Comparison of ENCODE assay signal across 15 cellular contexts in the genomic region with DNA sequence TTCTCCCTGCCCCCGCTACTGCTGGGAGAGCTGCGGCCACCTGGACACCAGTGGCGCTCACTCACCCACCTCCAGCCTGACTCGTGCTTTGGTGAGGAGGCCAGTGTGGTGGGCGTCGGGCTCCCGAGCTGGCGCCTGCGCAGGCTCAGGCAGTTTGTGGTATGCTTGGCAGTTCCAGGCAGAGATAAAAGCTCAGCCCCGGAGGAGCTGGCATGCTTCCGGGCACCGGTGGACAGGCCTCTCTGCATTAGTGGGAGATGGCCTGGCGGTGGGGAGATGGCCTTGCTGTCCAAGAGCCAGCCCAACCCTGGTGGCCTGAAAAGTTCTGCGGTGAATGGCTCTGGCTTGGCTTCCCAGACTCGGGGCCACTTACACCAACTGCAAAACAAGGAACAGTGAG. TPM values are rescaled to one million over a fixed set of nuclear protein-coding genes. Genes with fewer than 3 reads are reported as not detected.
DNase-seq lines count a peak whose midpoint lies in the region; ATAC-seq, FAIRE-seq and TF ChIP-seq lines count a peak whose summit lies in the region.
"Had no signal": no experiment of that assay in that cellular context is flagged by ENCODE, and none has a peak within 500 bp of the region (broad histone marks: within the 10 kb centered on the region; RNA-seq: fewer than 3 reads in every experiment).

No MANE protein-coding gene starts in this region.

- H3K27me3 ChIP-seq in adrenal gland, result no peaks in the 10 kb centered on the region

- H3K27ac ChIP-seq in adrenal gland (no peak overlapping the region), kidney (ENCODE audit: low read depth in 2 of 2, low read length in 2 of 2) (peak overlapping the region; percentile 57 to 98)

- no peaks in the 10 kb centered on the region for H3K36me3 ChIP-seq in adrenal gland (replicated peaks in 1 of 2)
- H3K36me3 ChIP-seq in kidney (ENCODE audit: control insufficient read depth in 1 of 2, insufficient read depth in 2 of 2, low read length in 2 of 2), result peaks cover 0 to 5% of the 10 kb centered on the region in 2 donors
- H3K36me3 ChIP-seq: BLaER1 treated with 17β-estradiol and CSF1 and Interleukin-3, amounts not matched to agents 10 nM and 100 nM; sigmoid colon; tibial nerve had no signal

- WGBS in adrenal gland, 4 donors, result 75 to 85% (median 76%) methylated on average over 6 to 15 of the region's 15 CpGs

- DNase-seq in NCI-H226, result peak; percentile 60
- peak in 4 of 7 donors; percentile 36 to 70 (median 61) for DNase-seq in adrenal gland
- DNase-seq in kidney, result no peak
- DNase-seq in superior temporal gyrus (ENCODE audit: extremely low spot score), result peak; percentile 34
- no peak for DNase-seq in OCI-M2 (lab: John Stamatoyannopoulos, UW; ENCODE audit: unreplicated experiment)
- no peak for DNase-seq in SIG-M5 treated with dmso at 0.1 percent for 504 hours (lab: John Stamatoyannopoulos, UW; ENCODE audit: unreplicated experiment)
- DNase-seq: H7, NCI-H1930, NCI-H510A, sigmoid colon had no signal

- ATAC-seq in GM19452 (IDR thresholded peaks at IDR 0.05; ENCODE audit: unreplicated experiment), result no peak

- TF ChIP-seq CTCF in adrenal gland (IDR thresholded peaks at IDR 0.05) (no peak), kidney (IDR thresholded peaks at IDR 0.05; ENCODE audit: borderline replicate concordance, extremely low read depth, insufficient read depth) (no peak)

- H3K4me1 ChIP-seq in adrenal gland (replicated peaks in 1 of 2) (peaks cover 12 to 45% of the 10 kb centered on the region in 2 donors), kidney (ENCODE audit: control insufficient read depth in 1 of 2, insufficient read depth in 1 of 2, low read depth in 1 of 2, low read length in 2 of 2) (peaks cover 68 to 78% of the 10 kb centered on the region in 2 donors)

- FAIRE-seq in kidney (lab: Jason Lieb, UNC), result no peak

- no peak for TF ChIP-seq POLR2A in adrenal gland (IDR thresholded peaks at IDR 0.05)

- intact Hi-C loops in adrenal gland (cut with DNase I) (no loop called here), kidney (cut with DNase I) (no loop called here)

- H3K4me3 ChIP-seq in adrenal gland (no peak overlapping the region), kidney (ENCODE audit: low read length in 2 of 2) (peak overlapping the region; percentile 8 to 17)
- H3K4me3 ChIP-seq: BLaER1 treated with 17β-estradiol and CSF1 and Interleukin-3, amounts not matched to agents 10 nM and 100 nM; coronary artery; sigmoid colon; tibial nerve had no signal

- H3K9me3 ChIP-seq in adrenal gland (replicated peaks in 1 of 3) (no peaks in the 10 kb centered on the region), kidney (ENCODE audit: control insufficient read depth in 1 of 2, low read length in 2 of 2) (no peaks in the 10 kb centered on the region)
- H3K9me3 ChIP-seq: BLaER1 treated with 17β-estradiol and CSF1 and Interleukin-3, amounts not matched to agents 10 nM and 100 nM; sigmoid colon; tibial nerve had no signal

- peak overlapping the region in 1 of 2 donors; percentile 59 for H3K9ac ChIP-seq in kidney (ENCODE audit: low read length in 2 of 2)

RNA-seq across cellular contexts. Expression of gene ADGRG1, which starts 4.1 kb away (rescaled TPM):
- 10 to 100 TPM; 14.4 to 69.9 (median 44.5) TPM for total RNA-seq in adrenal gland
- polyA plus RNA-seq in adrenal gland, result 10 to 100 TPM; 14.7 to 45.0 (median 19.8) TPM
- total RNA-seq in kidney, result 351 TPM
- 188 TPM for polyA plus RNA-seq in kidney (ENCODE audit: insufficient read depth, low read depth, low replicate concordance)

RNA-seq across cellular contexts. Expression of gene ADGRG3, which starts 35.5 kb away (rescaled TPM):
- 1 to 10 TPM in 1 of 8 donors, under 1 TPM in 4, not detected in 3; 0.14 to 1.5 (median 0.50) TPM for total RNA-seq in adrenal gland
- 1 to 10 TPM in 1 of 3 donors, under 1 TPM in 2; 0.20 to 2.0 (median 0.40) TPM for polyA plus RNA-seq in adrenal gland
- total RNA-seq in kidney, result 1.8 TPM
- polyA plus RNA-seq in kidney (ENCODE audit: insufficient read depth, low read depth, low replicate concordance), result 0.17 TPM
- total RNA-seq: neural crest cell had no signal

Comparison
In these comparisons a context has a peak if more than half of its experiments do, and no peak if none do; other contexts are left out.
1. DNase-seq: peak in NCI-H226 (single experiment), adrenal gland (4 of 7) and superior temporal gyrus (single experiment); none in kidney (single experiment), OCI-M2 (single experiment) and SIG-M5 treated with dmso at 0.1 percent for 504 hours (single experiment).
2. H3K27ac ChIP-seq: peak in kidney (2 of 2); none in adrenal gland (0 of 5).
3. H3K4me3 ChIP-seq: peak in kidney (2 of 2); none in adrenal gland (0 of 4).